9 cellular contexts compared by ENCODE assay signal in genomic region chr9:34994429-34995287, GRCh38. TPM values are rescaled to one million over a fixed set of nuclear protein-coding genes. Genes with fewer than 3 reads are reported as not detected.
A peak's percentile ranks its signal among the peaks of the same experiment; 100 is the strongest.
DNase-seq lines count a peak whose midpoint lies in the region; ATAC-seq, FAIRE-seq and TF ChIP-seq lines count a peak whose summit lies in the region.
"Had no signal": no experiment of that assay in that cellular context is flagged by ENCODE, and none has a peak within 500 bp of the region (broad histone marks: within the 10 kb centered on the region; RNA-seq: fewer than 3 reads in every experiment).

No MANE protein-coding gene starts in this region.

- H3K27ac ChIP-seq in angular gyrus (ENCODE audit: low read depth, low read length): peak overlapping the region; percentile 87
- peak overlapping the region in 4 of 5 donors; percentile 90 to 99 (median 92) for H3K27ac ChIP-seq in stomach

- intact Hi-C loops in stomach (cut with DNase I; ENCODE audit: low total_unique reads): loop anchor here (5.0 kb wide), 1 partner anchor 97 kb away; a partner anchor contains a TSS

- H3K9me3 ChIP-seq in stomach: no peaks in the 10 kb centered on the region

- TF ChIP-seq POLR2A in stomach (IDR thresholded peaks at IDR 0.05): no peak

- H3K4me1 ChIP-seq in stomach: peaks cover 35 to 72% (median 55%) of the 10 kb centered on the region in 4 donors

- TF ChIP-seq CTCF in stomach (IDR thresholded peaks at IDR 0.05): peak in 5 of 7 experiments; percentile 32 to 68 (median 47)

- DNase-seq in SKM-1 treated with dmso at 0.1 percent for 144 hours (lab: John Stamatoyannopoulos, UW; ENCODE audit: unreplicated experiment) (peak; percentile 24), SKM-1 (lab: John Stamatoyannopoulos, UW; ENCODE audit: unreplicated experiment) (no peak), NCI-H146 treated with DMSO at 0.1 percent for 48 hours (lab: John Stamatoyannopoulos, UW; ENCODE audit: unreplicated experiment) (peak; percentile 29), stomach (peak; percentile 46)

- H3K36me3 ChIP-seq in stomach: peaks cover 11 to 23% (median 17%) of the 10 kb centered on the region in 4 donors

- peak; percentile 33 for FAIRE-seq in islet of Langerhans (lab: Jason Lieb, UNC)

- WGBS in stomach, 5 donors: 34 to 46% (median 39%) methylated on average over 7 of the region's 7 CpGs

- H3K27me3 ChIP-seq in stomach: no peaks in the 10 kb centered on the region

- no peak overlapping the region for H3K4me3 ChIP-seq in stomach

- ATAC-seq in GM21515 (IDR thresholded peaks at IDR 0.05; ENCODE audit: unreplicated experiment) (no peak), GM19452 (IDR thresholded peaks at IDR 0.05; ENCODE audit: unreplicated experiment) (no peak)

- TF ChIP-seq EP300 in stomach (IDR thresholded peaks at IDR 0.05): no peak

RNA-seq across cellular contexts. Expression of gene DNAJB5, which starts 5.1 kb away (rescaled TPM):
- 10 to 100 TPM in 3 of 5 donors, 1 to 10 TPM in 2; 1.2 to 79.0 (median 24.0) TPM for total RNA-seq in stomach
- 10 to 100 TPM in 1 of 3 donors, 1 to 10 TPM in 2; 7.6 to 35.8 (median 7.7) TPM for polyA plus RNA-seq in stomach

RNA-seq across cellular contexts. Expression of gene PHF24, which starts 36.6 kb away (rescaled TPM):
- total RNA-seq in stomach: under 1 TPM in 1 of 5 donors, not detected in 4; 0.92 TPM
- polyA plus RNA-seq in stomach: under 1 TPM in 2 of 3 donors, not detected in 1; 0.05 to 0.06 TPM
- total RNA-seq: dermis microvascular lymphatic vessel endothelial cell had no signal
